ENCODE assay signal across 30 cellular contexts in genomic region chr4:185552254-185552653, GRCh38. TPM values are rescaled to one million over a fixed set of nuclear protein-coding genes. Genes with fewer than 3 reads are reported as not detected.
"Had no signal": no experiment of that assay in that cellular context is flagged by ENCODE, and none has a peak within 500 bp of the region (broad histone marks: within the 10 kb centered on the region; RNA-seq: fewer than 3 reads in every experiment).

No MANE protein-coding gene starts in this region.

- H3K36me3 Mint-ChIP-seq: activated naive CD8-positive, alpha-beta T cell treated with anti-CD3 and anti-CD28 coated beads, Interleukin-2, amount 10 ng/mL, durations not matched to agents 7 days and 5 days had no signal

- H3K9me3 ChIP-seq: adrenal gland, MG63, SJSA1 had no signal

- H3K4me1 Mint-ChIP-seq: activated naive CD8-positive, alpha-beta T cell treated with anti-CD3 and anti-CD28 coated beads, Interleukin-2, amount 10 ng/mL, durations not matched to agents 7 days and 5 days; central memory CD8-positive, alpha-beta T cell had no signal

- H3K4me1 ChIP-seq: adrenal gland, SJSA1 had no signal

- H3K9me3 Mint-ChIP-seq: activated CD8-positive, alpha-beta T cell treated with anti-CD3 and anti-CD28 coated beads for 36 hours; activated naive CD8-positive, alpha-beta T cell treated with anti-CD3 and anti-CD28 coated beads, Interleukin-2, amount 10 ng/mL, durations not matched to agents 7 days and 5 days; activated T-cell treated with anti-CD3 and anti-CD28 coated beads, Interleukin-2, amount 50 U/mL, for 72 hours; activated T-helper 2 cell treated with anti-CD3 and anti-CD28 coated beads, Interferon-gamma antibody, Interleukin-2, Interleukin-4, amounts not matched to agents 10 μg/mL and 5 μg/mL and 100 μg/mL, durations not matched to agents 14 hours and 24 hours and 36 hours; central memory CD8-positive, alpha-beta T cell; T-helper 1 cell treated with Interleukin-12 subunit alpha and Interleukin-12 subunit beta and Interleukin-4 antibody, amounts not matched to agents 30 μg/mL and 1 μg/mL, for 36 hours had no signal

- H3K4me3 ChIP-seq: adrenal gland, MG63, SJSA1 had no signal

- FAIRE-seq: colon had no signal

- H3K27me3 ChIP-seq: adrenal gland, MG63, SJSA1 had no signal

- H3K36me3 ChIP-seq: adrenal gland, MG63, SJSA1 had no signal

- ATAC-seq: activated CD4-positive, CD25-positive, alpha-beta regulatory T cell treated with anti-CD3 and anti-CD28 coated beads, Interleukin-2, amount 50 U/mL, for 24 hours; activated CD8-positive, alpha-beta T cell treated with anti-CD3 and anti-CD28 coated beads for 36 hours; activated T-cell treated with anti-CD3 and anti-CD28 coated beads, Interleukin-2, amount 50 U/mL, for 72 hours; Panc1; SK-N-SH treated with all-trans-retinoic acid at 6 μM for 48 hours had no signal

- H3K27ac Mint-ChIP-seq: activated CD8-positive, alpha-beta T cell treated with anti-CD3 and anti-CD28 coated beads for 36 hours; activated naive CD8-positive, alpha-beta T cell treated with anti-CD3 and anti-CD28 coated beads, Interleukin-2, amount 10 ng/mL, durations not matched to agents 7 days and 5 days; activated T-cell treated with anti-CD3 and anti-CD28 coated beads, Interleukin-2, amount 50 U/mL, for 72 hours; activated T-helper 2 cell treated with anti-CD3 and anti-CD28 coated beads, Interferon-gamma antibody, Interleukin-2, Interleukin-4, amounts not matched to agents 10 μg/mL and 5 μg/mL and 100 μg/mL, durations not matched to agents 14 hours and 24 hours and 36 hours; T-helper 1 cell treated with Interleukin-12 subunit alpha and Interleukin-12 subunit beta and Interleukin-4 antibody, amounts not matched to agents 30 μg/mL and 1 μg/mL, for 36 hours had no signal

- H3K4me3 Mint-ChIP-seq: activated CD8-positive, alpha-beta T cell treated with anti-CD3 and anti-CD28 coated beads for 36 hours; activated naive CD8-positive, alpha-beta T cell treated with anti-CD3 and anti-CD28 coated beads, Interleukin-2, amount 10 ng/mL, durations not matched to agents 7 days and 5 days; activated T-cell treated with anti-CD3 and anti-CD28 coated beads, Interleukin-2, amount 50 U/mL, for 72 hours; central memory CD8-positive, alpha-beta T cell; T-helper 1 cell treated with Interleukin-12 subunit alpha and Interleukin-12 subunit beta and Interleukin-4 antibody, amounts not matched to agents 30 μg/mL and 1 μg/mL, for 36 hours had no signal

- H3K27ac ChIP-seq: adrenal gland, SJSA1 had no signal

- DNase-seq: activated CD4-positive, alpha-beta T cell treated with anti-CD3 and anti-CD28 coated beads for 4 hours; activated CD8-positive, alpha-beta memory T cell treated with anti-CD3 and anti-CD28 coated beads, Interleukin-2, amount 50 U/mL, for 4 hours; activated CD8-positive, alpha-beta T cell treated with anti-CD3 and anti-CD28 coated beads for 36 hours; activated gamma-delta T cell treated with Interleukin-2 at 50 U/mL for 16 hours; activated naive CD4-positive, alpha-beta T cell treated with anti-CD3 and anti-CD28 coated beads, Interleukin-2, amount 50 U/mL, for 16 hours; activated naive CD8-positive, alpha-beta T cell treated with anti-CD3 and anti-CD28 coated beads, Interleukin-2, amount 10 ng/mL, durations not matched to agents 7 days and 5 days; activated T-cell treated with anti-CD3 and anti-CD28 coated beads, Interleukin-2, amount 50 U/mL, for 72 hours; adrenal gland; anterior cingulate cortex; MG63; MV-4-11; NCI-H1092 treated with DMSO at 0.1 percent for 48 hours; NCI-H1417 treated with DMSO at 0.1 percent for 48 hours; NCI-H1694; NCI-H2029 treated with DMSO at 0.1 percent for 48 hours; NCI-H510A treated with DMSO at 0.1 percent for 48 hours; NCI-H69; NK-92 treated with Interleukin-12 subunit alpha and Interleukin-12 subunit beta, amount 100 ng/mL, for 24 hours; OCI-M1; RPMI8226; SHP77; SW 1271 had no signal

RNA-seq across cellular contexts. Expression of gene PDLIM3, which starts 16.9 kb away (rescaled TPM):
- total RNA-seq: activated CD8-positive, alpha-beta T cell treated with anti-CD3 and anti-CD28 coated beads for 36 hours; activated naive CD8-positive, alpha-beta T cell treated with anti-CD3 and anti-CD28 coated beads, Interleukin-2, amount 10 ng/mL, durations not matched to agents 7 days and 5 days had no signal
